ENCODE assay signal across 1 cellular context in genomic region chr12:122060069-122060468, GRCh38.
TF ChIP-seq lines count a peak whose summit lies in the region.

No MANE protein-coding gene starts in this region.

TF ChIP-seq in IMR-90, 13 proteins besides CTCF, POLR2A, EP300 and RAD21 (continued from another document):
- no peak for TF ChIP-seq MAZ (IDR thresholded peaks at IDR 0.05; ENCODE audit: borderline replicate concordance, low read depth, low read length)
- no peak for TF ChIP-seq NFE2L2 (IDR thresholded peaks at IDR 0.05; ENCODE audit: low read depth, low read length)
- TF ChIP-seq RFX5 (IDR thresholded peaks at IDR 0.05; ENCODE audit: low read depth, low read length) = no peak
- TF ChIP-seq FOS (IDR thresholded peaks at IDR 0.05; ENCODE audit: low read depth, low read length) = no peak
- no peak for TF ChIP-seq RCOR1 (IDR thresholded peaks at IDR 0.05; ENCODE audit: insufficient replicate concordance, low read length)
- no peak for TF ChIP-seq SMC3 (IDR thresholded peaks at IDR 0.05; ENCODE audit: low read depth, low read length)
- TF ChIP-seq MXI1 (IDR thresholded peaks at IDR 0.05; ENCODE audit: borderline replicate concordance, low read depth, low read length) = no peak
- no peak for TF ChIP-seq CHD1 (IDR thresholded peaks at IDR 0.05; ENCODE audit: low read depth, low read length)
- no peak for TF ChIP-seq CEBPB (IDR thresholded peaks at IDR 0.05; ENCODE audit: low read depth, low read length)
- TF ChIP-seq MAFK (IDR thresholded peaks at IDR 0.05; ENCODE audit: low read depth, low read length) = no peak
- no peak for TF ChIP-seq USF2 (IDR thresholded peaks at IDR 0.05; ENCODE audit: low read depth, low read length)
